ENCODE assay signal across 1 cellular context in genomic region chrX:38861489-38861888, GRCh38.
TF ChIP-seq lines count a peak whose summit lies in the region.

No MANE protein-coding gene starts in this region.

TF ChIP-seq in K562, 482 proteins besides CTCF, POLR2A, EP300 and RAD21 (continued from another document):
- no peak for TF ChIP-seq ZBTB40 (IDR thresholded peaks at IDR 0.05)
- TF ChIP-seq ZBTB40 (CRISPR knock-in tag; IDR thresholded peaks at IDR 0.05): no peak
- TF ChIP-seq USF2 (CRISPR knock-in tag; IDR thresholded peaks at IDR 0.05): no peak
